1 cellular context compared by ENCODE assay signal in the genomic region with DNA sequence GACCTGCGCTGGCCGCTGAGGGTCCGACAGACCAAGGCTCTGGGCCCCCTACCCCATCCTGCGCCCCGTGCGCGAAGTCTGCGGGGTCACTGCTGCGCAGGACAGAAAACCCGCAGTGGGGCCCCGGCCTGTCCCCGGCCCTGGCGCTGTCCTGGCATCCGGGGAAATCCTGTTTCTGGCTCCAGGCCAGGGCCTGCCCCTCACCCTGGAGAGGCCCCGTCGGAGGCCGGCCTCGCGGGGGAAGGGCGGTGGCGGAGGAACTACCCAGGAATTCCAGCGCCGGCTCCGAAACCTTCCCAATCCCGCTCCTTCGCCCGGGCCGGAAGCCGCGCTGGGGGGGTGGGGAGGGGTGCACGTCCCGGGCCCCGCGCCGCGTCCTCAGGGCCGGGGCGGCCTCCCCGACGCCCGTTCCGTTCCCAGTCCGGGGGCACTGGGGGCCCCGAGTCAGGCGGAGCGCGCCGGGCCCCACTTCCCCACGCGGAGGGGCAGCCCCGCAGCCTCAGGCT.
TF ChIP-seq lines count a peak whose summit lies in the region.

No MANE protein-coding gene starts in this region.

TF ChIP-seq in HepG2, 621 proteins besides CTCF, POLR2A, EP300 and RAD21 (continued from another document and continues in another):
- TF ChIP-seq ZFP82 (CRISPR knock-in tag; IDR thresholded peaks at IDR 0.05; ENCODE audit: borderline replicate concordance) = no peak
- TF ChIP-seq, protein P1, sequence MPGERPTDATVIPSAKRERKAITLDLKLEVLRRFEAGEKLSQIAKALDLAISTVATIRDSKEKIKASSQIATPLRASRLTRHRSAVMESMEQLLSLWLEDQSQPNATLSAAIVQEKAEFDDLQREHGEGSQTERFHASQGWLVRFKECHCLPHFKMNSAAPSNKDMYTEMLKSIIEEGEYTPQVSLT (CRISPR knock-in tag; IDR thresholded peaks at IDR 0.05; ENCODE audit: borderline replicate concordance, low read depth) = no peak
- no peak for TF ChIP-seq ARNT (IDR thresholded peaks at IDR 0.05)
- TF ChIP-seq ZNF780A (CRISPR knock-in tag; IDR thresholded peaks at IDR 0.05) = no peak
- TF ChIP-seq PAWR (CRISPR knock-in tag; IDR thresholded peaks at IDR 0.05; ENCODE audit: borderline replicate concordance) = no peak
- TF ChIP-seq ZSCAN25 (CRISPR knock-in tag; IDR thresholded peaks at IDR 0.05) = 0 out of 2 replicates have a peak, but pooled peaks have one; percentile 19
- TF ChIP-seq PHF5A (CRISPR knock-in tag; IDR thresholded peaks at IDR 0.05; ENCODE audit: low read depth, unreplicated experiment) = no peak
- 0 out of 2 replicates have a peak, but pooled peaks have one; percentile 35 for TF ChIP-seq SMAD3 (CRISPR knock-in tag; IDR thresholded peaks at IDR 0.05)
- TF ChIP-seq, protein P2, sequence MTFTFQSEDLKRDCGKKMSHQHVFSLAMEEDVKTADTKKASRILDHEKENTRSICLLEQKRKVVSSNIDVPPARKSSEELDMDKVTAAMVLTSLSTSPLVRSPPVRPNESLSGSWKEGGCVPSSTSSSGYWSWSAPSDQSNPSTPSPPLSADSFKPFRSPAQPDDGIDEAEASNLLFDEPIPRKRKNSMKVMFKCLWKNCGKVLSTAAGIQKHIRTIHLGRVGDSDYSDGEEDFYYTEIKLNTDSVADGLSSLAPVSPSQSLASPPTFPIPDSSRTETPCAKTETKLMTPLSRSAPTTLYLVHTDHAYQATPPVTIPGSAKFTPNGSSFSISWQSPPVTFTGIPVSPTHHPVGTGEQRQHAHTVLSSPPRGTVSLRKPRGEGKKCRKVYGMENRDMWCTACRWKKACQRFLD (CRISPR knock-in tag; IDR thresholded peaks at IDR 0.05; ENCODE audit: borderline replicate concordance) = no peak
- TF ChIP-seq, protein P3, sequence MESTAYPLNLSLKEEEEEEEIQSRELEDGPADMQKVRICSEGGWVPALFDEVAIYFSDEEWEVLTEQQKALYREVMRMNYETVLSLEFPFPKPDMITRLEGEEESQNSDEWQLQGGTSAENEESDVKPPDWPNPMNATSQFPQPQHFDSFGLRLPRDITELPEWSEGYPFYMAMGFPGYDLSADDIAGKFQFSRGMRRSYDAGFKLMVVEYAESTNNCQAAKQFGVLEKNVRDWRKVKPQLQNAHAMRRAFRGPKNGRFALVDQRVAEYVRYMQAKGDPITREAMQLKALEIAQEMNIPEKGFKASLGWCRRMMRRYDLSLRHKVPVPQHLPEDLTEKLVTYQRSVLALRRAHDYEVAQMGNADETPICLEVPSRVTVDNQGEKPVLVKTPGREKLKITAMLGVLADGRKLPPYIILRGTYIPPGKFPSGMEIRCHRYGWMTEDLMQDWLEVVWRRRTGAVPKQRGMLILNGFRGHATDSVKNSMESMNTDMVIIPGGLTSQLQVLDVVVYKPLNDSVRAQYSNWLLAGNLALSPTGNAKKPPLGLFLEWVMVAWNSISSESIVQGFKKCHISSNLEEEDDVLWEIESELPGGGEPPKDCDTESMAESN (CRISPR knock-in tag; conservative IDR thresholded peaks at IDR 0.05) = no peak
- no peak for TF ChIP-seq ELF4 (CRISPR knock-in tag; IDR thresholded peaks at IDR 0.05; ENCODE audit: borderline replicate concordance)
- no peak for TF ChIP-seq ZNF598 (CRISPR knock-in tag; IDR thresholded peaks at IDR 0.05; ENCODE audit: borderline replicate concordance)
- no peak for TF ChIP-seq ZNF34 (CRISPR knock-in tag; IDR thresholded peaks at IDR 0.05; ENCODE audit: borderline replicate concordance)
- TF ChIP-seq TAF15 (IDR thresholded peaks at IDR 0.05; ENCODE audit: low read depth, low read length, poor library complexity, severe bottlenecking) = no peak
- no peak for TF ChIP-seq HNRNPH1 (optimal IDR thresholded peaks at IDR 0.05; ENCODE audit: low read depth, low read length)
- no peak for TF ChIP-seq MTA1 (CRISPR knock-in tag; IDR thresholded peaks at IDR 0.05; ENCODE audit: borderline replicate concordance)
- TF ChIP-seq, protein P4, sequence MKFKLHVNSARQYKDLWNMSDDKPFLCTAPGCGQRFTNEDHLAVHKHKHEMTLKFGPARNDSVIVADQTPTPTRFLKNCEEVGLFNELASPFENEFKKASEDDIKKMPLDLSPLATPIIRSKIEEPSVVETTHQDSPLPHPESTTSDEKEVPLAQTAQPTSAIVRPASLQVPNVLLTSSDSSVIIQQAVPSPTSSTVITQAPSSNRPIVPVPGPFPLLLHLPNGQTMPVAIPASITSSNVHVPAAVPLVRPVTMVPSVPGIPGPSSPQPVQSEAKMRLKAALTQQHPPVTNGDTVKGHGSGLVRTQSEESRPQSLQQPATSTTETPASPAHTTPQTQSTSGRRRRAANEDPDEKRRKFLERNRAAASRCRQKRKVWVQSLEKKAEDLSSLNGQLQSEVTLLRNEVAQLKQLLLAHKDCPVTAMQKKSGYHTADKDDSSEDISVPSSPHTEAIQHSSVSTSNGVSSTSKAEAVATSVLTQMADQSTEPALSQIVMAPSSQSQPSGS (CRISPR knock-in tag; IDR thresholded peaks at IDR 0.05) = no peak
- TF ChIP-seq ZNF652 (CRISPR knock-in tag; IDR thresholded peaks at IDR 0.05; ENCODE audit: borderline replicate concordance, low read depth) = no peak
- TF ChIP-seq NFRKB (IDR thresholded peaks at IDR 0.05) = no peak
- peak; percentile 30; the same call in 1 of the 2 replicates for TF ChIP-seq NR2F2 (IDR thresholded peaks at IDR 0.05; ENCODE audit: borderline replicate concordance, low read depth)
- TF ChIP-seq ZMAT3 (CRISPR knock-in tag; conservative IDR thresholded peaks at IDR 0.05) = no peak
- peak; percentile 60 for TF ChIP-seq HNRNPLL (IDR thresholded peaks at IDR 0.05; ENCODE audit: low read depth, low read length, poor library complexity, severe bottlenecking)
- TF ChIP-seq, protein P5, sequence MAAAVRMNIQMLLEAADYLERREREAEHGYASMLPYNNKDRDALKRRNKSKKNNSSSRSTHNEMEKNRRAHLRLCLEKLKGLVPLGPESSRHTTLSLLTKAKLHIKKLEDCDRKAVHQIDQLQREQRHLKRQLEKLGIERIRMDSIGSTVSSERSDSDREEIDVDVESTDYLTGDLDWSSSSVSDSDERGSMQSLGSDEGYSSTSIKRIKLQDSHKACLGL (CRISPR knock-in tag; IDR thresholded peaks at IDR 0.05) = no peak; the same call in 1 of the 2 replicates
- TF ChIP-seq, protein P6, sequence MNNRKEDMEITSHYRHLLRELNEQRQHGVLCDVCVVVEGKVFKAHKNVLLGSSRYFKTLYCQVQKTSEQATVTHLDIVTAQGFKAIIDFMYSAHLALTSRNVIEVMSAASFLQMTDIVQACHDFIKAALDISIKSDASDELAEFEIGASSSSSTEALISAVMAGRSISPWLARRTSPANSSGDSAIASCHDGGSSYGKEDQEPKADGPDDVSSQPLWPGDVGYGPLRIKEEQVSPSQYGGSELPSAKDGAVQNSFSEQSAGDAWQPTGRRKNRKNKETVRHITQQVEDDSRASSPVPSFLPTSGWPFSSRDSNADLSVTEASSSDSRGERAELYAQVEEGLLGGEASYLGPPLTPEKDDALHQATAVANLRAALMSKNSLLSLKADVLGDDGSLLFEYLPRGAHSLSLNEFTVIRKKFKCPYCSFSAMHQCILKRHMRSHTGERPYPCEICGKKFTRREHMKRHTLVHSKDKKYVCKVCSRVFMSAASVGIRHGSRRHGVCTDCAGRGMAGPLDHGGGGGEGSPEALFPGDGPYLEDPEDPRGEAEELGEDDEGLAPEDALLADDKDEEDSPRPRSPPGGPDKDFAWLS (CRISPR knock-in tag; IDR thresholded peaks at IDR 0.05; ENCODE audit: borderline replicate concordance) = no peak
- TF ChIP-seq ATF1 (CRISPR knock-in tag; IDR thresholded peaks at IDR 0.05) = no peak
- TF ChIP-seq ZNF564 (CRISPR knock-in tag; IDR thresholded peaks at IDR 0.05) = peak; percentile 27; the same call in 1 of the 2 replicates
- no peak for TF ChIP-seq ZNF672 (CRISPR knock-in tag; IDR thresholded peaks at IDR 0.05)
- no peak for TF ChIP-seq KAT8 (CRISPR knock-in tag; IDR thresholded peaks at IDR 0.05)
- TF ChIP-seq, protein P7, sequence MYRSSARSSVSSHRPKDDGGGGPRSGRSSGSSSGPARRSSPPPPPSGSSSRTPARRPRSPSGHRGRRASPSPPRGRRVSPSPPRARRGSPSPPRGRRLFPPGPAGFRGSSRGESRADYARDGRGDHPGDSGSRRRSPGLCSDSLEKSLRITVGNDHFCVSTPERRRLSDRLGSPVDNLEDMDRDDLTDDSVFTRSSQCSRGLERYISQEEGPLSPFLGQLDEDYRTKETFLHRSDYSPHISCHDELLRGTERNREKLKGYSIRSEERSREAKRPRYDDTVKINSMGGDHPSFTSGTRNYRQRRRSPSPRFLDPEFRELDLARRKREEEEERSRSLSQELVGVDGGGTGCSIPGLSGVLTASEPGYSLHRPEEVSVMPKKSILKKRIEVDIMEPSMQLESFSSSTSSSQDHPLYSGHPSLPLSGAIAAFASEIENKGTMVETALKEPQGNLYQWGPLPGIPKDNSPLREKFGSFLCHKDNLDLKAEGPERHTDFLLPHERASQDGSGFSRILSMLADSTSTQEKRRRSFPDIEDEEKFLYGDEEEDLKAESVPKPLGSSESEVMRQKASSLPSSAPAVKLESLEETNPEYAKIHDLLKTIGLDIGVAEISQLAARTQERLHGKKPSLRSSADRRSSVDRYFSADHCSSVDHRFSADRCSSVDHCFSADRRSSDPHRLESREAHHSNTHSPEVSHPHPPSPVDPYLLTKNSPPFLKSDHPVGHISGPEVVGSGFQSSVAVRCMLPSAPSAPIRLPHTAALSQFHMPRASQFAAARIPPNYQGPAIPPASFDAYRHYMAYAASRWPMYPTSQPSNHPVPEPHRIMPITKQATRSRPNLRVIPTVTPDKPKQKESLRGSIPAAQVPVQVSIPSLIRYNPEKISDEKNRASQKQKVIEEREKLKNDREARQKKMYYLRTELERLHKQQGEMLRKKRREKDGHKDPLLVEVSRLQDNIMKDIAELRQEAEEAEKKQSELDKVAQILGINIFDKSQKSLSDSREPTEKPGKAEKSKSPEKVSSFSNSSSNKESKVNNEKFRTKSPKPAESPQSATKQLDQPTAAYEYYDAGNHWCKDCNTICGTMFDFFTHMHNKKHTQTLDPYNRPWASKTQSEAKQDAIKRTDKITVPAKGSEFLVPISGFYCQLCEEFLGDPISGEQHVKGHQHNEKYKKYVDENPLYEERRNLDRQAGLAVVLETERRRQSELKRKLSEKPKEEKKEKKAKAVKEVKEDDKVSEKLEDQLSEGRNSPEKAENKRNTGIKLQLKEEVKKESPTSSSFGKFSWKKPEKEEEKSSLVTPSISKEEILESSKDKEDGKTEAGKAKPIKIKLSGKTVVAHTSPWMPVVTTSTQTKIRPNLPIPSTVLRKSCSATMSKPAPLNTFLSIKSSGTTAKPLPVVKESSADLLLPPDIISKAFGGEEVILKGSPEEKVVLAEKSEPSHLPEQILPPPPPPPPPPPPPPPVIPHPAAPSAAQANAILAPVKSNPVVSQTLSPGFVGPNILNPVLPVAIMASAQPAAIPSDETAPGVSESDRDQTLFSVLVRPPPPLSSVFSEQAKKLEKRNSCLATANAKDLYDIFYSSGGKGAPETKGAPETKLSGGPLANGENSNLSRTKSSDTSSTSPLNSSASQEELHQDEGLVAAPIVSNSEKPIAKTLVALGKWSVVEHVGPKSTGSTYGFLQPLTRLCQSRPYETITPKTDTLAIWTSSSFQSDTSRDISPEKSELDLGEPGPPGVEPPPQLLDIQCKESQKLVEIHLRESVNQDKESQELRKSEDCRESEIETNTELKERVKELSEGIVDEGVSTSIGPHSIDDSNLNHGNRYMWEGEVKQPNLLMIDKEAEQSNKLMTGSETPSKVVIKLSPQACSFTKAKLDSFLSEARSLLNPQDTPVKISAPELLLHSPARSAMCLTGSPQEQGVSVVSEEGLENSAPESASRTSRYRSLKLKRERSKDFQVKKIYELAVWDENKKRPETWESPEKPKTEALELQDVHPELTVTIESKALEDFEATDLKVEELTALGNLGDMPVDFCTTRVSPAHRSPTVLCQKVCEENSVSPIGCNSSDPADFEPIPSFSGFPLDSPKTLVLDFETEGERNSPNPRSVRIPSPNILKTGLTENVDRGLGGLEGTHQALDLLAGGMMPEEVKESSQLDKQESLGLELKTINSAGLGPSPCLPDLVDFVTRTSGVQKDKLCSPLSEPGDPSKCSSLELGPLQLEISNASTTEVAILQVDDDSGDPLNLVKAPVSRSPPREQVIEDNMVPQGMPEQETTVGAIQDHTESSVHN (CRISPR knock-in tag; IDR thresholded peaks at IDR 0.05) = no peak
- TF ChIP-seq, protein P8, sequence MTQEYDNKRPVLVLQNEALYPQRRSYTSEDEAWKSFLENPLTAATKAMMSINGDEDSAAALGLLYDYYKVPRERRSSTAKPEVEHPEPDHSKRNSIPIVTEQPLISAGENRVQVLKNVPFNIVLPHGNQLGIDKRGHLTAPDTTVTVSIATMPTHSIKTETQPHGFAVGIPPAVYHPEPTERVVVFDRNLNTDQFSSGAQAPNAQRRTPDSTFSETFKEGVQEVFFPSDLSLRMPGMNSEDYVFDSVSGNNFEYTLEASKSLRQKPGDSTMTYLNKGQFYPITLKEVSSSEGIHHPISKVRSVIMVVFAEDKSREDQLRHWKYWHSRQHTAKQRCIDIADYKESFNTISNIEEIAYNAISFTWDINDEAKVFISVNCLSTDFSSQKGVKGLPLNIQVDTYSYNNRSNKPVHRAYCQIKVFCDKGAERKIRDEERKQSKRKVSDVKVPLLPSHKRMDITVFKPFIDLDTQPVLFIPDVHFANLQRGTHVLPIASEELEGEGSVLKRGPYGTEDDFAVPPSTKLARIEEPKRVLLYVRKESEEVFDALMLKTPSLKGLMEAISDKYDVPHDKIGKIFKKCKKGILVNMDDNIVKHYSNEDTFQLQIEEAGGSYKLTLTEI (CRISPR knock-in tag; conservative IDR thresholded peaks at IDR 0.05) = no peak
- TF ChIP-seq HMGA1 (CRISPR knock-in tag; conservative IDR thresholded peaks at IDR 0.05) = no peak
- TF ChIP-seq HMG20B (CRISPR knock-in tag; conservative IDR thresholded peaks at IDR 0.05) = no peak
- peak; percentile 51; the same call in 1 of the 2 replicates for TF ChIP-seq PHF21A (CRISPR knock-in tag; IDR thresholded peaks at IDR 0.05)
- TF ChIP-seq NAIF1 (CRISPR knock-in tag; IDR thresholded peaks at IDR 0.05; ENCODE audit: borderline replicate concordance) = no peak
- no peak for TF ChIP-seq BRD4 (CRISPR knock-in tag; IDR thresholded peaks at IDR 0.05)
- TF ChIP-seq, protein P9, sequence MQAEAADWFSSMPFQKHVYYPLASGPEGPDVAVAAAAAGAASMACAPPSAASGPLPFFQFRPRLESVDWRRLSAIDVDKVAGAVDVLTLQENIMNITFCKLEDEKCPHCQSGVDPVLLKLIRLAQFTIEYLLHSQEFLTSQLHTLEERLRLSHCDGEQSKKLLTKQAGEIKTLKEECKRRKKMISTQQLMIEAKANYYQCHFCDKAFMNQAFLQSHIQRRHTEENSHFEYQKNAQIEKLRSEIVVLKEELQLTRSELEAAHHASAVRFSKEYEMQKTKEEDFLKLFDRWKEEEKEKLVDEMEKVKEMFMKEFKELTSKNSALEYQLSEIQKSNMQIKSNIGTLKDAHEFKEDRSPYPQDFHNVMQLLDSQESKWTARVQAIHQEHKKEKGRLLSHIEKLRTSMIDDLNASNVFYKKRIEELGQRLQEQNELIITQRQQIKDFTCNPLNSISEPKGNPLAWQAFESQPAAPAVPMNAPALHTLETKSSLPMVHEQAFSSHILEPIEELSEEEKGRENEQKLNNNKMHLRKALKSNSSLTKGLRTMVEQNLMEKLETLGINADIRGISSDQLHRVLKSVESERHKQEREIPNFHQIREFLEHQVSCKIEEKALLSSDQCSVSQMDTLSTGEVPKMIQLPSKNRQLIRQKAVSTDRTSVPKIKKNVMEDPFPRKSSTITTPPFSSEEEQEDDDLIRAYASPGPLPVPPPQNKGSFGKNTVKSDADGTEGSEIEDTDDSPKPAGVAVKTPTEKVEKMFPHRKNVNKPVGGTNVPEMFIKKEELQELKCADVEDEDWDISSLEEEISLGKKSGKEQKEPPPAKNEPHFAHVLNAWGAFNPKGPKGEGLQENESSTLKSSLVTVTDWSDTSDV (CRISPR knock-in tag; IDR thresholded peaks at IDR 0.05) = no peak
- TF ChIP-seq PHF20 (CRISPR knock-in tag; IDR thresholded peaks at IDR 0.05) = peak; percentile 29; the same call in 1 of the 2 replicates
